ENCODE assay signal across 17 cellular contexts in genomic region chr9:35952526-35953191, GRCh38. TPM values are rescaled to one million over a fixed set of nuclear protein-coding genes. Genes with fewer than 3 reads are reported as not detected.
"Had no signal": no experiment of that assay in that cellular context is flagged by ENCODE, and none has a peak within 500 bp of the region (broad histone marks: within the 10 kb centered on the region; RNA-seq: fewer than 3 reads in every experiment).

No MANE protein-coding gene starts in this region.

- H3K4me3 ChIP-seq: gastroesophageal sphincter, lung, right atrium auricular region, SK-N-MC, smooth muscle cell, thyroid gland had no signal

- H3K36me3 ChIP-seq: brain microvascular endothelial cell, gastroesophageal sphincter, right atrium auricular region, thyroid gland had no signal

- H3K27me3 Mint-ChIP-seq: activated naive CD4-positive, alpha-beta T cell treated with anti-CD3 and anti-CD28 coated beads, Interleukin-2, amount 50 U/mL, for 24 hours had no signal

- H3K9me3 Mint-ChIP-seq: activated naive CD4-positive, alpha-beta T cell treated with anti-CD3 and anti-CD28 coated beads, Interleukin-2, amount 50 U/mL, for 24 hours; naive thymus-derived CD4-positive, alpha-beta T cell had no signal

- H3K27ac ChIP-seq: gastroesophageal sphincter, SK-N-MC, thyroid gland had no signal

- H3K27me3 ChIP-seq: brain microvascular endothelial cell, right atrium auricular region, thyroid gland had no signal

- H3K4me3 Mint-ChIP-seq: activated naive CD4-positive, alpha-beta T cell treated with anti-CD3 and anti-CD28 coated beads, Interleukin-2, amount 50 U/mL, for 24 hours; naive thymus-derived CD4-positive, alpha-beta T cell had no signal

- H3K4me2 ChIP-seq: smooth muscle cell had no signal

- H3K9me3 ChIP-seq: gastroesophageal sphincter, right atrium auricular region, thyroid gland had no signal

- ATAC-seq: naive thymus-derived CD4-positive, alpha-beta T cell had no signal

- H3K27ac Mint-ChIP-seq: activated naive CD4-positive, alpha-beta T cell treated with anti-CD3 and anti-CD28 coated beads, Interleukin-2, amount 50 U/mL, for 24 hours had no signal

- DNase-seq: activated CD4-positive, alpha-beta T cell treated with anti-CD3 and anti-CD28 coated beads for 48 hours; activated CD8-positive, alpha-beta memory T cell treated with anti-CD3 and anti-CD28 coated beads for 24 hours; activated effector memory CD4-positive, alpha-beta T cell treated with Interleukin-2 at 50 U/mL for 16 hours; activated T-cell treated with anti-CD3 and anti-CD28 coated beads for 4 hours; amniotic stem cell; cerebellar nuclear complex; hippocampal formation; naive thymus-derived CD4-positive, alpha-beta T cell; thyroid gland had no signal

- H3K4me1 ChIP-seq: gastroesophageal sphincter had no signal

- H3K36me3 Mint-ChIP-seq: activated naive CD4-positive, alpha-beta T cell treated with anti-CD3 and anti-CD28 coated beads, Interleukin-2, amount 50 U/mL, for 24 hours; naive thymus-derived CD4-positive, alpha-beta T cell had no signal

RNA-seq across cellular contexts. Expression of gene OR2S2, which starts 5.3 kb away (rescaled TPM):
- total RNA-seq: gastroesophageal sphincter; lung; naive thymus-derived CD4-positive, alpha-beta T cell; right atrium auricular region; T-helper 1 cell treated with Interleukin-12 subunit alpha and Interleukin-12 subunit beta and Interleukin-4 antibody, amounts not matched to agents 30 ng/mL and 1 ng/mL, for 36 hours; thyroid gland had no signal
- polyA plus RNA-seq: lung; naive thymus-derived CD4-positive, alpha-beta T cell had no signal

RNA-seq across cellular contexts. Expression of gene SPAAR, which starts 43.4 kb away (rescaled TPM):
- total RNA-seq: naive thymus-derived CD4-positive, alpha-beta T cell; smooth muscle cell; T-helper 1 cell treated with Interleukin-12 subunit alpha and Interleukin-12 subunit beta and Interleukin-4 antibody, amounts not matched to agents 30 ng/mL and 1 ng/mL, for 36 hours had no signal
- polyA plus RNA-seq: naive thymus-derived CD4-positive, alpha-beta T cell had no signal

RNA-seq across cellular contexts. Expression of gene HRCT1, which starts 46.7 kb away (rescaled TPM):
- total RNA-seq: naive thymus-derived CD4-positive, alpha-beta T cell; smooth muscle cell; T-helper 1 cell treated with Interleukin-12 subunit alpha and Interleukin-12 subunit beta and Interleukin-4 antibody, amounts not matched to agents 30 ng/mL and 1 ng/mL, for 36 hours had no signal
- polyA plus RNA-seq: naive thymus-derived CD4-positive, alpha-beta T cell had no signal
